In genomic region chr12:31362115-31362758, GRCh38 we compare ENCODE assay signal across 8 cellular contexts. TPM values are rescaled to one million over a fixed set of nuclear protein-coding genes. Genes with fewer than 3 reads are reported as not detected.
DNase-seq lines count a peak whose midpoint lies in the region; ATAC-seq and TF ChIP-seq lines count a peak whose summit lies in the region.

No MANE protein-coding gene starts in this region.

- H3K4me3 ChIP-seq in Caco-2 (ENCODE audit: low read depth, low read length) (no peak overlapping the region), OCI-LY3 (ENCODE audit: low read length) (peak overlapping the region; percentile 34), MG63 (no peak overlapping the region)

- no peaks in the 10 kb centered on the region for H3K9me3 ChIP-seq in Caco-2
- H3K9me3 ChIP-seq in OCI-LY3 (ENCODE audit: insufficient read depth, low read length), result no peaks in the 10 kb centered on the region
- H3K9me3 ChIP-seq in MG63, result no peaks in the 10 kb centered on the region

- H3K4me1 ChIP-seq in Caco-2 (peaks cover 24% of the 10 kb centered on the region), OCI-LY3 (ENCODE audit: low read length) (peaks cover 20% of the 10 kb centered on the region)

- no peaks in the 10 kb centered on the region for H3K27me3 Mint-ChIP-seq in Caco-2 (ENCODE audit: insufficient read depth, unreplicated experiment)
- peaks cover 3% of the 10 kb centered on the region for H3K27me3 Mint-ChIP-seq in type B pancreatic cell

- intact Hi-C loops in Caco-2 (cut with micrococcal nuclease; ENCODE audit: unreplicated experiment), result loop anchor here (2.0 kb wide), 2 partner anchors 21 to 35 kb away; partner anchors contain the start of gene SINHCAF

- H3K36me3 ChIP-seq in Caco-2 (ENCODE audit: control insufficient read depth, insufficient read depth, low read length), result no peaks in the 10 kb centered on the region
- no peaks in the 10 kb centered on the region for H3K36me3 ChIP-seq in OCI-LY3 (replicated peaks; ENCODE audit: low read depth, low read length)
- H3K36me3 ChIP-seq in MG63, result no peaks in the 10 kb centered on the region

- POLR2A ChIA-PET in Caco-2 (lab: Charles Lee), result interaction anchor here (0.5 to 2.9 kb wide), 6 partner anchors 9 to 39 kb away, joined by 3 to 37 read pairs (median 8); partner anchors contain the start of gene SINHCAF

- H3K79me2 ChIP-seq in OCI-LY3 (ENCODE audit: low read length), result no peaks in the 10 kb centered on the region

- CTCF ChIA-PET in Caco-2 (lab: Charles Lee), result interaction anchor here (0.5 to 2.0 kb wide), 8 partner anchors 9 to 291 kb away, joined by 3 to 13 read pairs (median 7); partner anchors contain the start of gene SINHCAF

- peak in 1 of 2 experiments; percentile 9 for TF ChIP-seq CTCF in Caco-2 (IDR thresholded peaks at IDR 0.05; ENCODE audit: insufficient read depth in 1 of 2, low read depth in 1 of 2, low read length in 1 of 2, severe bottlenecking in 1 of 2, unreplicated experiment in 1 of 2)
- no peak for TF ChIP-seq CTCF in OCI-LY3 (IDR thresholded peaks at IDR 0.05; ENCODE audit: low read depth, low read length)
- no peak for TF ChIP-seq CTCF in type B pancreatic cell (conservative IDR thresholded peaks at IDR 0.05)
- TF ChIP-seq CTCF in GM20000 (IDR thresholded peaks at IDR 0.05; ENCODE audit: extremely low read depth, missing control alignments), result no peak

- BruUV-seq in Caco-2 (replicated peaks; lab: Mats Ljungman, UMichigan), result no TSS peak

- peak; percentile 69 for ATAC-seq in GM19395 (IDR thresholded peaks at IDR 0.05; ENCODE audit: unreplicated experiment)
- peak; percentile 34 for ATAC-seq in HG03457 (IDR thresholded peaks at IDR 0.05; ENCODE audit: unreplicated experiment)
- ATAC-seq in esophagus mucosa, result peak; percentile 56

- no peak overlapping the region for H3K27ac ChIP-seq in OCI-LY3 (ENCODE audit: low read length)

- peaks cover 10% of the 10 kb centered on the region for H3K9me3 Mint-ChIP-seq in Caco-2 (ENCODE audit: unreplicated experiment)
- H3K9me3 Mint-ChIP-seq in type B pancreatic cell, result no peaks in the 10 kb centered on the region

- no peaks in the 10 kb centered on the region for H4K20me1 ChIP-seq in OCI-LY3 (ENCODE audit: insufficient read depth, low read length)

- peaks cover 5% of the 10 kb centered on the region for H3K36me3 Mint-ChIP-seq in Caco-2 (ENCODE audit: insufficient read depth, unreplicated experiment)
- H3K36me3 Mint-ChIP-seq in type B pancreatic cell, result no peaks in the 10 kb centered on the region

- H3K4me2 ChIP-seq in OCI-LY3 (ENCODE audit: low read length), result peak overlapping the region; percentile 54

- H3K27me3 ChIP-seq in Caco-2 (replicated peaks; ENCODE audit: control insufficient read depth, insufficient read depth, low read length) (no peaks in the 10 kb centered on the region), OCI-LY3 (ENCODE audit: low read depth, low read length) (no peaks in the 10 kb centered on the region), MG63 (no peaks in the 10 kb centered on the region)

- H3K4me1 Mint-ChIP-seq in Caco-2 (ENCODE audit: low read depth, unreplicated experiment) (peaks cover 33% of the 10 kb centered on the region), type B pancreatic cell (ENCODE audit: unreplicated experiment) (peaks cover 18% of the 10 kb centered on the region)

- DNase-seq in Caco-2, result peak; percentile 58 to 59
- DNase-seq in type B pancreatic cell (ENCODE audit: extremely low spot score, unreplicated experiment), result no peak
- DNase-seq in GM20000 (ENCODE audit: low spot score), result no peak
- DNase-seq in MG63, result no peak

- H3K9ac ChIP-seq in OCI-LY3 (ENCODE audit: low read length), result peak overlapping the region; percentile 34; the same call in 1 of the 2 replicates

- H3K27ac Mint-ChIP-seq in Caco-2 (ENCODE audit: unreplicated experiment) (peak overlapping the region; percentile 82), type B pancreatic cell (peak overlapping the region; percentile 87)

- peak overlapping the region; percentile 79; the same call in 1 of the 2 replicates for H2AFZ ChIP-seq in OCI-LY3 (ENCODE audit: low read depth, low read length)

- H3K4me3 Mint-ChIP-seq in Caco-2 (ENCODE audit: unreplicated experiment) (peak overlapping the region; percentile 50), type B pancreatic cell (peak overlapping the region; percentile 72)

RNA-seq across cellular contexts. Expression of gene SINHCAF, which starts 36.3 kb away (rescaled TPM):
- total RNA-seq in Caco-2 (2022) (286 and 319 TPM in 2 replicates), esophagus mucosa (46.6 TPM), type B pancreatic cell (ENCODE audit: low replicate concordance) (154 and 285 TPM in 2 replicates)
- total RNA-seq in MG63 (2014; rRNA removed; shearing (Covaris generic); ENCODE audit: low replicate concordance), result 67.6 and 136 TPM in 2 replicates

Comparison
In these comparisons a context has a peak if more than half of its experiments do, and no peak if none do; other contexts are left out.
1. DNase-seq: peak in Caco-2 (2 of 2); none in type B pancreatic cell (single experiment), GM20000 (single experiment) and MG63 (single experiment).
2. Peak in every context shown above with its lines, with median percentiles within 50 percentile points of each other: ATAC-seq.